ENCODE assay signal across 2 cellular contexts in the genomic region with DNA sequence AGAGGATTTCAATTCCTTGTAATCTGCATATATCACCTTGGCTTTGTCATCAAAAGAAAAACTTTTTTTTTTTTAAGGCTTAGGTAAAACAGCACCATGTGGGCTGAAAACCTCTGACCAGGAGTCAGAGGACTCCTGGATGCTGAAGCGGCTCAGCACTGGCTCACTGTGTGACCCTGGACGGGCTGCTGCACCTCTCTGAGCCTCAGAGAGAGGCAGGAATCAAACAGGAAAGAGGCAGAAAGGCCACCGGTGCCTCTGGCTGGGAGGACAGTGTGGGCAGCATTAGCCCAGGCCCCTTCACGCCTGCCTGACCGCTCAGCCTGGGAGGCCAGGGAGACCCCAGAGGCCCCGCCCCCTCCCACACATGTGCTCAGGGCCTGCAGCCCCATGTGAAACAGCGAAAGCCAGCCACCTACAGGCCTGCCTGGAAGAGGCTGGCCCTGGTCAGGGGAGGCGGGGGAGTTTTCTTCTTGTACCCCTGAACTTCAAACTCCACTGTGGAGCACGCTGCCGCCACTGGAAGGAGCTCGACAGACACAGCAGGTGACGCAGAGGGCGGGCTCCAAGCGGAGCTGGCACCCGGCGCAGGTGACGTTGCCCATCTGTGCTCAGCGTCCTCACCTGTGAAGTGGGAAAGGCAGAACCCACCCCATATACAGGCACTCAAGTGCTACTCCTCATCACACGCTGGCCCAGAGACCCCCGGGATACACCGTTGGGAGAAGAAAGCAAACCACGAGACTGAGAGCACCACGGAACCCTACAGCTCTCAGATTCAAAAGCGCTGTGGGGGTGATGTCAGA.
TF ChIP-seq lines count a peak whose summit lies in the region.

No MANE protein-coding gene starts in this region.

TF ChIP-seq in IMR-90, 13 proteins besides CTCF, POLR2A, EP300 and RAD21:
- TF ChIP-seq MAFK (IDR thresholded peaks at IDR 0.05; ENCODE audit: low read depth, low read length), result no peak
- TF ChIP-seq, protein P1, sequence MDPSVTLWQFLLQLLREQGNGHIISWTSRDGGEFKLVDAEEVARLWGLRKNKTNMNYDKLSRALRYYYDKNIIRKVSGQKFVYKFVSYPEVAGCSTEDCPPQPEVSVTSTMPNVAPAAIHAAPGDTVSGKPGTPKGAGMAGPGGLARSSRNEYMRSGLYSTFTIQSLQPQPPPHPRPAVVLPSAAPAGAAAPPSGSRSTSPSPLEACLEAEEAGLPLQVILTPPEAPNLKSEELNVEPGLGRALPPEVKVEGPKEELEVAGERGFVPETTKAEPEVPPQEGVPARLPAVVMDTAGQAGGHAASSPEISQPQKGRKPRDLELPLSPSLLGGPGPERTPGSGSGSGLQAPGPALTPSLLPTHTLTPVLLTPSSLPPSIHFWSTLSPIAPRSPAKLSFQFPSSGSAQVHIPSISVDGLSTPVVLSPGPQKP (IDR thresholded peaks at IDR 0.05; ENCODE audit: borderline replicate concordance, low read depth, low read length), result no peak
- TF ChIP-seq CHD1 (IDR thresholded peaks at IDR 0.05; ENCODE audit: low read depth, low read length), result no peak
- TF ChIP-seq MAZ (IDR thresholded peaks at IDR 0.05; ENCODE audit: borderline replicate concordance, low read depth, low read length), result no peak
- no peak for TF ChIP-seq SMC3 (IDR thresholded peaks at IDR 0.05; ENCODE audit: low read depth, low read length)
- TF ChIP-seq, protein P2, sequence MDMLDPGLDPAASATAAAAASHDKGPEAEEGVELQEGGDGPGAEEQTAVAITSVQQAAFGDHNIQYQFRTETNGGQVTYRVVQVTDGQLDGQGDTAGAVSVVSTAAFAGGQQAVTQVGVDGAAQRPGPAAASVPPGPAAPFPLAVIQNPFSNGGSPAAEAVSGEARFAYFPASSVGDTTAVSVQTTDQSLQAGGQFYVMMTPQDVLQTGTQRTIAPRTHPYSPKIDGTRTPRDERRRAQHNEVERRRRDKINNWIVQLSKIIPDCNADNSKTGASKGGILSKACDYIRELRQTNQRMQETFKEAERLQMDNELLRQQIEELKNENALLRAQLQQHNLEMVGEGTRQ (IDR thresholded peaks at IDR 0.05; ENCODE audit: low read depth, low read length), result no peak
- no peak for TF ChIP-seq MXI1 (IDR thresholded peaks at IDR 0.05; ENCODE audit: borderline replicate concordance, low read depth, low read length)
- TF ChIP-seq RFX5 (IDR thresholded peaks at IDR 0.05; ENCODE audit: low read depth, low read length), result no peak
- no peak for TF ChIP-seq FOS (IDR thresholded peaks at IDR 0.05; ENCODE audit: low read depth, low read length)

TF ChIP-seq in endothelial cell of umbilical vein, 7 proteins besides CTCF, POLR2A, EP300 and RAD21:
- no peak for TF ChIP-seq GATA2 (IDR thresholded peaks at IDR 0.05; ENCODE audit: insufficient read depth, insufficient read length, low read depth, low read length)
- TF ChIP-seq EZH2 (IDR thresholded peaks at IDR 0.05; ENCODE audit: borderline replicate concordance, low read depth, low read length, severe bottlenecking), result no peak
- TF ChIP-seq, protein P3, sequence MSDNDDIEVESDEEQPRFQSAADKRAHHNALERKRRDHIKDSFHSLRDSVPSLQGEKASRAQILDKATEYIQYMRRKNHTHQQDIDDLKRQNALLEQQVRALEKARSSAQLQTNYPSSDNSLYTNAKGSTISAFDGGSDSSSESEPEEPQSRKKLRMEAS (IDR thresholded peaks at IDR 0.05; ENCODE audit: insufficient read depth, insufficient read length), result no peak
- TF ChIP-seq MYC (IDR thresholded peaks at IDR 0.05; ENCODE audit: low read depth, low read length), result no peak
- no peak for TF ChIP-seq JUN (IDR thresholded peaks at IDR 0.05; ENCODE audit: borderline replicate concordance, insufficient read depth, insufficient read length, low read depth)
- TF ChIP-seq FOS (IDR thresholded peaks at IDR 0.05; ENCODE audit: borderline replicate concordance, insufficient read depth, low read length), result no peak
- TF ChIP-seq POLR2AphosphoS5 (IDR thresholded peaks at IDR 0.05; ENCODE audit: insufficient read depth, low read depth, low read length), result no peak
